1 cellular context compared by ENCODE assay signal in genomic region chr7:102944241-102944640, GRCh38.
TF ChIP-seq lines count a peak whose summit lies in the region.

No MANE protein-coding gene starts in this region.

TF ChIP-seq in GM23338, 12 proteins besides CTCF, POLR2A, EP300 and RAD21 (continued from another document):
- 0 out of 2 replicates have a peak, but pooled peaks have one; percentile 40 for TF ChIP-seq ZNF462 (CRISPR knock-in tag; IDR thresholded peaks at IDR 0.05)
